27 cellular contexts compared by ENCODE assay signal in genomic region chr5:168699002-168699401, GRCh38.
DNase-seq lines count a peak whose midpoint lies in the region; ATAC-seq and TF ChIP-seq lines count a peak whose summit lies in the region.
"Had no signal": no experiment of that assay in that cellular context is flagged by ENCODE, and none has a peak within 500 bp of the region (broad histone marks: within the 10 kb centered on the region; RNA-seq: fewer than 3 reads in every experiment).

No MANE protein-coding gene starts in this region.

- H3K4me1 ChIP-seq in heart right ventricle: peaks cover 2 to 40% (median 16%) of the 10 kb centered on the region in 9 donors
- H3K4me1 ChIP-seq in CD8-positive, alpha-beta memory T cell (ENCODE audit: insufficient read depth, low read length): no peaks in the 10 kb centered on the region

- WGBS in heart right ventricle, 2 donors: 36 to 49% methylated on average over 8 of the region's 8 CpGs

- POLR2A ChIA-PET in CD8-positive, alpha-beta memory T cell (lab: Charles Lee): no interaction called here

- intact Hi-C loops in Right ventricle myocardium superior (cut with DNase I): no loop called here
- intact Hi-C loops in cardiac septum (cut with DNase I): loop anchor here (10.0 kb wide), 1 partner anchor 886 kb away; the partner anchor contains the start of gene SPDL1
- intact Hi-C loops in heart right ventricle (cut with DNase I): no loop called here
- intact Hi-C loops in posterior cingulate gyrus (cut with DNase I): no loop called here

- H3K27me3 ChIP-seq in heart right ventricle: peaks cover 0 to 9% (median 0%) of the 10 kb centered on the region in 7 donors
- H3K27me3 ChIP-seq in CD8-positive, alpha-beta memory T cell (ENCODE audit: insufficient read depth, low read length, poor library complexity, severe bottlenecking): no peaks in the 10 kb centered on the region
- H3K27me3 ChIP-seq: adrenal gland, breast epithelium had no signal

- no peaks in the 10 kb centered on the region for H3K9me3 ChIP-seq in heart right ventricle
- no peaks in the 10 kb centered on the region for H3K9me3 ChIP-seq in CD8-positive, alpha-beta memory T cell (ENCODE audit: low read length)
- H3K9me3 ChIP-seq: adrenal gland, breast epithelium had no signal

- H3K4me3 ChIP-seq in heart right ventricle: no peak overlapping the region
- no peak overlapping the region for H3K4me3 ChIP-seq in CD8-positive, alpha-beta memory T cell (ENCODE audit: low read length)
- H3K4me3 ChIP-seq: adrenal gland had no signal

- no peak for TF ChIP-seq CTCF in heart right ventricle (IDR thresholded peaks at IDR 0.05)

- peaks cover 10 to 17% of the 10 kb centered on the region in 2 donors for H3K27me3 Mint-ChIP-seq in CD8-positive, alpha-beta memory T cell
- H3K27me3 Mint-ChIP-seq: stimulated activated memory B cell treated with anti-CD40 and anti-IgM and Interleukin-4, amounts not matched to agents 10 μg/mL and 1 μg/mL and 100 μg/mL, for 72 hours had no signal

- H3K36me3 Mint-ChIP-seq in CD8-positive, alpha-beta memory T cell: no peaks in the 10 kb centered on the region
- H3K36me3 Mint-ChIP-seq: CD4-positive, CD25-positive, alpha-beta regulatory T cell; stimulated activated memory B cell treated with anti-CD40 and anti-IgM and Interleukin-4, amounts not matched to agents 10 μg/mL and 1 μg/mL and 100 μg/mL, for 72 hours; WTC11 had no signal

- no peak for DNase-seq in Right ventricle myocardium superior
- no peak for DNase-seq in cardiac septum (ENCODE audit: low spot score)
- peak; percentile 26 to 55 for DNase-seq in heart right ventricle
- peak in 8 of 10 donors; percentile 22 to 87 (median 42) for DNase-seq in posterior cingulate gyrus
- DNase-seq in GDM1 (lab: John Stamatoyannopoulos, UW): no peak
- DNase-seq in CD8-positive, alpha-beta memory T cell: no peak
- DNase-seq in SK-N-DZ (ENCODE audit: low spot score): no peak
- no peak for DNase-seq in NCI-H2029 (lab: John Stamatoyannopoulos, UW)
- DNase-seq: 8988T; activated CD4-positive, alpha-beta T cell treated with anti-CD3 and anti-CD28 coated beads, Interleukin-2, amount 50 U/mL, for 1 hour; activated naive CD4-positive, alpha-beta T cell treated with Interleukin-2 at 50 U/mL for 16 hours; activated T-cell treated with anti-CD3 and anti-CD28 coated beads, Interleukin-2, amount 50 U/mL, for 72 hours; adrenal gland; CD4-positive, CD25-positive, alpha-beta regulatory T cell; effector CD8-positive, alpha-beta T cell; mesendoderm; NCI-H1092; NCI-H1694 treated with DMSO at 0.1 percent for 48 hours; NCI-H2171 treated with DMSO at 0.1 percent for 48 hours; NCI-H524; stimulated activated CD4-positive, alpha-beta T cell treated with anti-CD3 and anti-CD28 coated beads, Interleukin-12 subunit alpha, Interleukin-12 subunit beta, amount 100 ng/mL, for 4 hours; stimulated activated CD4-positive, alpha-beta T cell treated with anti-CD3 and anti-CD28 coated beads, Interleukin-4, amount 100 ng/mL, for 24 hours; T1000 had no signal

- CTCF ChIA-PET in CD8-positive, alpha-beta memory T cell (lab: Charles Lee): no interaction called here

- no peak overlapping the region for H3K27ac Mint-ChIP-seq in CD8-positive, alpha-beta memory T cell
- H3K27ac Mint-ChIP-seq: activated T-cell treated with anti-CD3 and anti-CD28 coated beads, Interleukin-2, amount 50 U/mL, for 72 hours; CD4-positive, CD25-positive, alpha-beta regulatory T cell; stimulated activated memory B cell treated with anti-CD40 and anti-IgM and Interleukin-4, amounts not matched to agents 10 μg/mL and 1 μg/mL and 100 μg/mL, for 72 hours; WTC11 had no signal

- ATAC-seq in Right ventricle myocardium superior (ENCODE audit: poor library complexity) (peak; percentile 48), heart right ventricle (peak; percentile 55 to 86 (median 79))
- ATAC-seq: activated T-cell treated with anti-CD3 and anti-CD28 coated beads, Interleukin-2, amount 50 U/mL, for 72 hours; stimulated activated memory B cell treated with anti-CD40 and anti-IgM and Interleukin-4, amounts not matched to agents 10 μg/mL and 1 μg/mL and 100 μg/mL, for 72 hours; WTC11 had no signal

- no peaks in the 10 kb centered on the region for H3K4me1 Mint-ChIP-seq in CD8-positive, alpha-beta memory T cell
- H3K4me1 Mint-ChIP-seq: CD4-positive, CD25-positive, alpha-beta regulatory T cell; stimulated activated memory B cell treated with anti-CD40 and anti-IgM and Interleukin-4, amounts not matched to agents 10 μg/mL and 1 μg/mL and 100 μg/mL, for 72 hours; WTC11 had no signal

- no peak overlapping the region for H3K4me3 Mint-ChIP-seq in CD8-positive, alpha-beta memory T cell
- H3K4me3 Mint-ChIP-seq: activated T-cell treated with anti-CD3 and anti-CD28 coated beads, Interleukin-2, amount 50 U/mL, for 72 hours; CD4-positive, CD25-positive, alpha-beta regulatory T cell; stimulated activated memory B cell treated with anti-CD40 and anti-IgM and Interleukin-4, amounts not matched to agents 10 μg/mL and 1 μg/mL and 100 μg/mL, for 72 hours; WTC11 had no signal

- peaks cover 0 to 2% (median 0%) of the 10 kb centered on the region in 5 donors for H3K9me3 Mint-ChIP-seq in CD8-positive, alpha-beta memory T cell
- H3K9me3 Mint-ChIP-seq: activated T-cell treated with anti-CD3 and anti-CD28 coated beads, Interleukin-2, amount 50 U/mL, for 72 hours; stimulated activated memory B cell treated with anti-CD40 and anti-IgM and Interleukin-4, amounts not matched to agents 10 μg/mL and 1 μg/mL and 100 μg/mL, for 72 hours; WTC11 had no signal

- peak overlapping the region in 4 of 10 donors; percentile 13 to 43 (median 36) for H3K27ac ChIP-seq in heart right ventricle
- no peak overlapping the region for H3K27ac ChIP-seq in CD8-positive, alpha-beta memory T cell (ENCODE audit: low read depth, low read length)
- H3K27ac ChIP-seq: adrenal gland, epithelial cell of prostate had no signal

- no peaks in the 10 kb centered on the region for H3K36me3 ChIP-seq in heart right ventricle
- H3K36me3 ChIP-seq in CD8-positive, alpha-beta memory T cell (ENCODE audit: insufficient read depth, low read length): no peaks in the 10 kb centered on the region
- H3K36me3 ChIP-seq: adrenal gland, breast epithelium had no signal

Comparison
In these comparisons a context has a peak if more than half of its experiments do, and no peak if none do; other contexts are left out.
1. DNase-seq: peak in heart right ventricle (2 of 2) and posterior cingulate gyrus (8 of 10); none in Right ventricle myocardium superior (single experiment), cardiac septum (single experiment), GDM1 (single experiment), CD8-positive, alpha-beta memory T cell (0 of 5), SK-N-DZ (single experiment) and NCI-H2029 (single experiment).